In genomic region chr6:139855741-139856206, GRCh38 we compare ENCODE assay signal across 1 cellular context.
TF ChIP-seq lines count a peak whose summit lies in the region.

No MANE protein-coding gene starts in this region.

TF ChIP-seq in GM23338, 12 proteins besides CTCF, POLR2A, EP300 and RAD21 (continued from another document):
- TF ChIP-seq ZNF462 (CRISPR knock-in tag; IDR thresholded peaks at IDR 0.05) (no peak), EZH2 (IDR thresholded peaks at IDR 0.05; ENCODE audit: low read depth, unreplicated experiment) (no peak), POLR2AphosphoS5 (IDR thresholded peaks at IDR 0.05; ENCODE audit: low read depth) (no peak)
